ENCODE assay signal across 25 cellular contexts in the genomic region with DNA sequence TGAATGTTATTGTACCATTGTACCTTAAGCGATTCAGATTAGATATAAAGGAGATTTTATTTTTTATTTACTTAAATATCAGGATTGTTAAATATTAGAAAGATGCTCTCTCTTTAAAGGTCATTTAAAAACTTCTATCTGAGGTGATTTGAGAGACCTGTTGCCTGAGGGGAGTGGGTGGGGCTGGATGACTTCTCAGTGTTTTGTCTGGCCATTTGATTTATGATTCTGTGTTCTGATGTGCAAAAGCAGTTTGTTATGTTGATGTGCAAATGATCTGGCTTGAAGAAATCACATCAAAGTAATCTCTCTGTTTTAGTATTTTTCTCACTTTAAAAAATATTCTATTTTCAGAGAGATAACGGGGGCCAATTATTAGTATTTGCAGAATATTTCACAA.
"Had no signal": no experiment of that assay in that cellular context is flagged by ENCODE, and none has a peak within 500 bp of the region (broad histone marks: within the 10 kb centered on the region; RNA-seq: fewer than 3 reads in every experiment).

No MANE protein-coding gene starts in this region.

- DNase-seq: activated CD4-positive, alpha-beta memory T cell treated with anti-CD3 and anti-CD28 coated beads for 36 hours; activated CD4-positive, alpha-beta T cell treated with anti-CD3 and anti-CD28 coated beads, Interleukin-2, amount 10 ng/mL, durations not matched to agents 7 days and 5 days; activated CD4-positive, CD25-positive, alpha-beta regulatory T cell; activated CD8-positive, alpha-beta memory T cell treated with anti-CD3 and anti-CD28 coated beads for 24 hours; activated gamma-delta T cell; activated naive CD4-positive, alpha-beta T cell treated with anti-CD3 and anti-CD28 coated beads for 36 hours; activated T-cell treated with anti-CD3 and anti-CD28 coated beads, Interleukin-2, amount 50 U/mL, for 48 hours; amygdala; brain microvascular endothelial cell; IMR-90; KBM-7; NCI-H1048; NCI-H1930; NCI-H2107; NCI-H510A; NCI-H774; NK-92 treated with Interleukin-12 subunit alpha and Interleukin-12 subunit beta, amount 100 ng/mL, for 24 hours; PC-9; SHP77 treated with DMSO at 0.1 percent for 48 hours; T-cell; T-helper 2 cell; T1000 had no signal

- H3K36me3 ChIP-seq: brain microvascular endothelial cell, cardiac muscle cell had no signal

- ATAC-seq: activated T-helper 17 cell treated with anti-CD3 and anti-CD28 coated beads, Interleukin-2, amount 50 U/mL, for 72 hours; T-cell had no signal

- H3K27me3 ChIP-seq: brain microvascular endothelial cell, cardiac muscle cell had no signal

- H3K27ac ChIP-seq: brain microvascular endothelial cell, cardiac muscle cell, PC-9, VCaP had no signal

- H3K4me2 ChIP-seq: PC-9 had no signal

- H3K4me3 ChIP-seq: cardiac muscle cell, PC-9 had no signal
